In genomic region chr9:86093788-86094555, GRCh38 we compare ENCODE assay signal across 10 cellular contexts. TPM values are rescaled to one million over a fixed set of nuclear protein-coding genes. Genes with fewer than 3 reads are reported as not detected.
DNase-seq lines count a peak whose midpoint lies in the region; ATAC-seq and TF ChIP-seq lines count a peak whose summit lies in the region.
"Had no signal": no experiment of that assay in that cellular context is flagged by ENCODE, and none has a peak within 500 bp of the region (broad histone marks: within the 10 kb centered on the region; RNA-seq: fewer than 3 reads in every experiment).

No MANE protein-coding gene starts in this region.

- H3K36me3 ChIP-seq in transverse colon: no peaks in the 10 kb centered on the region
- H3K36me3 ChIP-seq: thoracic aorta had no signal

- TF ChIP-seq CTCF in transverse colon (IDR thresholded peaks at IDR 0.05) (no peak), natural killer cell (IDR thresholded peaks at IDR 0.05) (no peak)

- H3K4me3 ChIP-seq in transverse colon: no peak overlapping the region
- H3K4me3 ChIP-seq: thoracic aorta had no signal

- no peak overlapping the region for H3K27ac Mint-ChIP-seq in natural killer cell

- TF ChIP-seq EP300 in transverse colon (IDR thresholded peaks at IDR 0.05; ENCODE audit: low read depth): no peak

- H3K27me3 Mint-ChIP-seq in natural killer cell (ENCODE audit: low read depth in 2 of 2): peaks cover 16 to 23% of the 10 kb centered on the region in 2 donors

- intact Hi-C loops in left cardiac atrium (cut with DNase I): no loop called here
- intact Hi-C loops in transverse colon (cut with DNase I; ENCODE audit: low total_unique reads): no loop called here
- intact Hi-C loops in natural killer cell (cut with micrococcal nuclease): no loop called here

- in situ Hi-C loops in transverse colon (cut with MboI; ENCODE audit: low pct_ligation_motif_present in 1 of 4, low pct_unique_long_range_greater_than_20kb in 1 of 4, low sequenced_read_pairs in 3 of 4): no loop called here

- H3K36me3 Mint-ChIP-seq in natural killer cell: no peaks in the 10 kb centered on the region

- WGBS in transverse colon (ENCODE audit: low coverage in 1 of 2), 2 donors: 33 to 40% methylated on average over 1 to 8 of the region's 8 CpGs

- H3K9me3 ChIP-seq in transverse colon: no peaks in the 10 kb centered on the region
- H3K9me3 ChIP-seq: thoracic aorta had no signal

- DNase-seq in NOMO-1 (lab: John Stamatoyannopoulos, UW; ENCODE audit: unreplicated experiment in 2 of 2) (peak; percentile 8 to 16), NOMO-1 treated with dmso at 0.1 percent for 144 hours (lab: John Stamatoyannopoulos, UW; ENCODE audit: unreplicated experiment) (no peak), NCI-H526 (lab: John Stamatoyannopoulos, UW) (peak; percentile 20 to 64), left cardiac atrium (peak; percentile 39), transverse colon (peak; percentile 87), NCI-H82 treated with DMSO at 0.1 percent for 48 hours (lab: John Stamatoyannopoulos, UW; ENCODE audit: unreplicated experiment) (no peak), natural killer cell (no peak)
- no peak for DNase-seq in activated CD8-positive, alpha-beta memory T cell treated with anti-CD3 and anti-CD28 coated beads for 24 hours
- DNase-seq: ACHN had no signal

- peak; percentile 13 for TF ChIP-seq POLR2A in transverse colon (IDR thresholded peaks at IDR 0.05)

- H3K9me3 Mint-ChIP-seq in natural killer cell: peaks cover 0 to 2% of the 10 kb centered on the region in 2 donors

- ATAC-seq in left cardiac atrium: peak in 1 of 2 donors; percentile 54
- ATAC-seq in natural killer cell: no peak

- no peak overlapping the region for H3K4me3 Mint-ChIP-seq in natural killer cell

- H3K4me1 Mint-ChIP-seq in natural killer cell: peaks cover 7 to 13% of the 10 kb centered on the region in 2 donors

- peaks cover 7 to 59% (median 38%) of the 10 kb centered on the region in 4 donors for H3K4me1 ChIP-seq in transverse colon

- H3K27me3 ChIP-seq in transverse colon: no peaks in the 10 kb centered on the region

- H3K27ac ChIP-seq in transverse colon: peak overlapping the region; percentile 80 to 92 (median 83)
- H3K27ac ChIP-seq: thoracic aorta had no signal

RNA-seq across cellular contexts. Expression of gene GOLM1, which starts 5.4 kb away (rescaled TPM):
- total RNA-seq in left cardiac atrium: 10 to 100 TPM in 1 of 2 donors, 1 to 10 TPM in 1; 7.5 to 10.5 TPM
- 100 to 1,000 TPM in 3 of 4 donors, 10 to 100 TPM in 1; 96.1 to 295 (median 177) TPM for total RNA-seq in transverse colon
- 10 to 100 TPM; 12.9 to 24.4 (median 20.2) TPM for total RNA-seq in natural killer cell

Comparison
In these comparisons a context has a peak if more than half of its experiments do, and no peak if none do; other contexts are left out.
1. DNase-seq: peak in NOMO-1 (2 of 2), NCI-H526 (2 of 2), left cardiac atrium (single experiment) and transverse colon (single experiment); none in NOMO-1 treated with dmso at 0.1 percent for 144 hours (single experiment), NCI-H82 treated with DMSO at 0.1 percent for 48 hours (single experiment), natural killer cell (single experiment) and activated CD8-positive, alpha-beta memory T cell treated with anti-CD3 and anti-CD28 coated beads for 24 hours (single experiment).